Comparison of ENCODE assay signal across 19 cellular contexts in genomic region chr6:165791876-165792437, GRCh38.
DNase-seq lines count a peak whose midpoint lies in the region; ATAC-seq and TF ChIP-seq lines count a peak whose summit lies in the region.
"Had no signal": no experiment of that assay in that cellular context is flagged by ENCODE, and none has a peak within 500 bp of the region (broad histone marks: within the 10 kb centered on the region; RNA-seq: fewer than 3 reads in every experiment).

No MANE protein-coding gene starts in this region.

- H3K23ac ChIP-seq in IMR-90 (ENCODE audit: low read depth, low read length), result no peak overlapping the region

- H2BK20ac ChIP-seq in IMR-90 (ENCODE audit: low read depth, low read length), result no peak overlapping the region

- H3K36me3 ChIP-seq in IMR-90 (ENCODE audit: control insufficient read depth, insufficient read depth, low read length), result peaks cover 5% of the 10 kb centered on the region; the same call in 1 of the 2 replicates
- no peaks in the 10 kb centered on the region for H3K36me3 ChIP-seq in lung (ENCODE audit: control insufficient read depth in 2 of 2, insufficient read depth in 2 of 2, low read length in 2 of 2)
- H3K36me3 ChIP-seq in neural progenitor cell, result no peaks in the 10 kb centered on the region
- H3K36me3 ChIP-seq in tibial nerve, result no peaks in the 10 kb centered on the region
- H3K36me3 ChIP-seq: BE2C; BLaER1 treated with 17β-estradiol and CSF1 and Interleukin-3, amounts not matched to agents 10 nM and 100 nM had no signal

- TF ChIP-seq POLR2A in IMR-90 (IDR thresholded peaks at IDR 0.05; ENCODE audit: low read depth, low read length) (no peak), tibial nerve (IDR thresholded peaks at IDR 0.05) (no peak)

- no peak overlapping the region for H3K4me3 ChIP-seq in IMR-90 (ENCODE audit: insufficient read depth, low read depth, low read length)
- no peak overlapping the region for H3K4me3 ChIP-seq in lung
- no peak overlapping the region for H3K4me3 ChIP-seq in neural progenitor cell
- H3K4me3 ChIP-seq in tibial nerve, result no peak overlapping the region
- H3K4me3 ChIP-seq: A549; BLaER1 treated with 17β-estradiol and CSF1 and Interleukin-3, amounts not matched to agents 10 nM and 100 nM had no signal

- no peak overlapping the region for H2BK15ac ChIP-seq in IMR-90 (ENCODE audit: low read depth, low read length)

- H2BK120ac ChIP-seq in IMR-90 (ENCODE audit: low read depth, low read length), result no peak overlapping the region

- H3K9me3 ChIP-seq in IMR-90 (ENCODE audit: control insufficient read depth, insufficient read depth, low read length) (no peaks in the 10 kb centered on the region), lung (ENCODE audit: control insufficient read depth in 2 of 2, insufficient read depth in 1 of 2, low read length in 1 of 2) (peaks cover 0 to 3% of the 10 kb centered on the region in 2 donors), neural progenitor cell (ENCODE audit: low read depth) (no peaks in the 10 kb centered on the region), tibial nerve (no peaks in the 10 kb centered on the region)
- H3K9me3 ChIP-seq: A549; BE2C; BLaER1 treated with 17β-estradiol and CSF1 and Interleukin-3, amounts not matched to agents 10 nM and 100 nM had no signal

- no peak overlapping the region for H3K4ac ChIP-seq in IMR-90 (ENCODE audit: low read depth, low read length)

- H2BK5ac ChIP-seq in IMR-90 (ENCODE audit: low read depth, low read length, poor library complexity, severe bottlenecking), result no peak overlapping the region

- H3K4me2 ChIP-seq in IMR-90 (ENCODE audit: low read depth, low read length), result no peak overlapping the region
- H3K4me2 ChIP-seq in neural progenitor cell, result no peak overlapping the region
- H3K4me2 ChIP-seq: A549; BLaER1 treated with 17β-estradiol and CSF1 and Interleukin-3, amounts not matched to agents 10 nM and 100 nM had no signal

- no peak overlapping the region for H3K4me3 Mint-ChIP-seq in neural progenitor cell
- H3K4me3 Mint-ChIP-seq: CD14-positive monocyte; CD4-positive, alpha-beta T cell; H9 had no signal

- no peak for TF ChIP-seq EP300 in tibial nerve (IDR thresholded peaks at IDR 0.05)

- dilution Hi-C loops in IMR-90 (cut with HindIII; ENCODE audit: low sequenced_read_pairs, unreplicated experiment), result no loop called here

- H3K56ac ChIP-seq in IMR-90 (ENCODE audit: extremely low read depth, insufficient read depth, low read length), result no peak overlapping the region

- intact Hi-C loops in Right ventricle myocardium inferior (cut with DNase I) (no loop called here), left cardiac atrium (cut with DNase I) (no loop called here), IMR-90 (cut with micrococcal nuclease) (no loop called here)

- H3K36me3 Mint-ChIP-seq in neural progenitor cell, result no peaks in the 10 kb centered on the region
- H3K36me3 Mint-ChIP-seq: CD14-positive monocyte; CD8-positive, alpha-beta memory T cell had no signal

- no peaks in the 10 kb centered on the region for H3K79me1 ChIP-seq in IMR-90 (ENCODE audit: low read depth in 1 of 2, low read length in 2 of 2)

- H3K9me1 ChIP-seq in IMR-90 (ENCODE audit: insufficient read depth, low read length), result peaks cover 5% of the 10 kb centered on the region; the same call in 1 of the 2 replicates

- no peaks in the 10 kb centered on the region for H3F3A ChIP-seq in neural progenitor cell (ENCODE audit: low read depth)

- no peak for TF ChIP-seq RAD21 in IMR-90 (IDR thresholded peaks at IDR 0.05; ENCODE audit: low read length)

- no peak overlapping the region for H3K18ac ChIP-seq in IMR-90 (ENCODE audit: low read depth, low read length)

- peaks cover 4% of the 10 kb centered on the region for H3K4me1 Mint-ChIP-seq in neural progenitor cell
- H3K4me1 Mint-ChIP-seq: CD14-positive monocyte; CD8-positive, alpha-beta memory T cell; H9 had no signal

- no peaks in the 10 kb centered on the region for H3K9me3 Mint-ChIP-seq in neural progenitor cell
- H3K9me3 Mint-ChIP-seq: CD4-positive, alpha-beta T cell; CD8-positive, alpha-beta memory T cell; H9 had no signal

- no peak overlapping the region for H4K8ac ChIP-seq in IMR-90 (ENCODE audit: low read depth in 2 of 2, low read length in 2 of 2)

- no peaks in the 10 kb centered on the region for H3K27me3 ChIP-seq in IMR-90 (ENCODE audit: control insufficient read depth, insufficient read depth, low read length)
- H3K27me3 ChIP-seq in lung (ENCODE audit: control insufficient read depth, insufficient read depth), result no peaks in the 10 kb centered on the region
- H3K27me3 ChIP-seq in neural progenitor cell, result no peaks in the 10 kb centered on the region
- no peaks in the 10 kb centered on the region for H3K27me3 ChIP-seq in tibial nerve
- H3K27me3 ChIP-seq: BE2C; BLaER1 treated with 17β-estradiol and CSF1 and Interleukin-3, amounts not matched to agents 10 nM and 100 nM had no signal

- H4K5ac ChIP-seq in IMR-90 (ENCODE audit: low read depth, low read length), result no peak overlapping the region

- H4K91ac ChIP-seq in IMR-90 (ENCODE audit: insufficient read depth, low read depth, low read length), result no peak overlapping the region

- H3K79me2 ChIP-seq in neural progenitor cell (ENCODE audit: low read depth), result no peaks in the 10 kb centered on the region

- no peaks in the 10 kb centered on the region for H3K4me1 ChIP-seq in IMR-90 (ENCODE audit: control insufficient read depth, insufficient read depth, low read length)
- no peaks in the 10 kb centered on the region for H3K4me1 ChIP-seq in lung (ENCODE audit: control insufficient read depth in 2 of 2, insufficient read depth in 2 of 2, low read length in 2 of 2)
- H3K4me1 ChIP-seq in neural progenitor cell, result no peaks in the 10 kb centered on the region
- H3K4me1 ChIP-seq in tibial nerve, result no peaks in the 10 kb centered on the region
- H3K4me1 ChIP-seq: A549, BE2C had no signal

- TF ChIP-seq CTCF in IMR-90 (conservative IDR thresholded peaks at IDR 0.05; ENCODE audit: low read depth, low read length), result no peak
- no peak for TF ChIP-seq CTCF in lung (IDR thresholded peaks at IDR 0.05; ENCODE audit: control extremely low read depth, extremely low read depth)
- TF ChIP-seq CTCF in neural progenitor cell (IDR thresholded peaks at IDR 0.05), result no peak
- TF ChIP-seq CTCF in tibial nerve (IDR thresholded peaks at IDR 0.05), result no peak

- H3K27ac ChIP-seq in IMR-90 (ENCODE audit: insufficient read depth, low read length), result no peak overlapping the region
- H3K27ac ChIP-seq in lung (ENCODE audit: low read depth in 1 of 2, low read length in 1 of 2), result no peak overlapping the region
- H3K27ac ChIP-seq in neural progenitor cell, result no peak overlapping the region
- no peak overlapping the region for H3K27ac ChIP-seq in tibial nerve
- H3K27ac ChIP-seq: A549; BLaER1 treated with 17β-estradiol and CSF1 and Interleukin-3, amounts not matched to agents 10 nM and 100 nM had no signal

- peak overlapping the region; percentile 84 for H2AK9ac ChIP-seq in IMR-90 (replicated peaks; ENCODE audit: low read depth, low read length, poor library complexity)

- no peak overlapping the region for H3K27ac Mint-ChIP-seq in neural progenitor cell
- H3K27ac Mint-ChIP-seq: CD14-positive monocyte; CD4-positive, alpha-beta T cell; CD8-positive, alpha-beta memory T cell; H9 had no signal

- in situ Hi-C loops in IMR-90 (cut with MboI; ENCODE audit: low sequenced_read_pairs), result no loop called here

- H2AFZ ChIP-seq in IMR-90 (replicated peaks; ENCODE audit: low read length, poor library complexity), result peak overlapping the region; percentile 58
- no peak overlapping the region for H2AFZ ChIP-seq in neural progenitor cell (replicated peaks)

- POLR2A ChIA-PET in IMR-90 (lab: Charles Lee; ENCODE audit: unreplicated experiment), result no interaction called here

- H3K9ac ChIP-seq in IMR-90 (ENCODE audit: low read depth, low read length) (no peak overlapping the region), neural progenitor cell (no peak overlapping the region)
- H3K9ac ChIP-seq: BLaER1 treated with 17β-estradiol and CSF1 and Interleukin-3, amounts not matched to agents 10 nM and 100 nM had no signal

- H3K27me3 Mint-ChIP-seq in neural progenitor cell (ENCODE audit: insufficient read depth, low read depth), result peaks cover 3% of the 10 kb centered on the region

- no peak overlapping the region for H2AK5ac ChIP-seq in IMR-90 (ENCODE audit: low read depth, low read length)

- H3K14ac ChIP-seq in IMR-90 (replicated peaks; ENCODE audit: low read depth, low read length), result no peak overlapping the region

- 88% methylated on average over 16 of the region's 24 CpGs; no CpG with 5 or more reads in 1 of the 2 experiments for WGBS in IMR-90 (ENCODE audit: extremely low coverage in 2 of 2, insufficient read length in 1 of 2), 2 experiments
- WGBS in lung, 2 donors, result 95 to 96% methylated on average over 24 of the region's 24 CpGs
- WGBS in tibial nerve, 2 donors, result 96 to 97% methylated on average over 20 to 24 of the region's 24 CpGs

- CTCF ChIA-PET in IMR-90 (lab: Yijun Ruan, JAX), result no interaction called here

- H4K20me1 ChIP-seq in IMR-90 (ENCODE audit: insufficient read depth, low read length) (no peaks in the 10 kb centered on the region), neural progenitor cell (ENCODE audit: low read depth) (no peaks in the 10 kb centered on the region)
- H4K20me1 ChIP-seq: BLaER1 treated with 17β-estradiol and CSF1 and Interleukin-3, amounts not matched to agents 10 nM and 100 nM had no signal

- no TSS peak for BruUV-seq in IMR-90 (replicated peaks; lab: Mats Ljungman, UMichigan)

- peak; percentile 48 for DNase-seq in Right ventricle myocardium inferior (ENCODE audit: missing footprints)
- DNase-seq in left cardiac atrium, result no peak
- no peak for DNase-seq in IMR-90
- DNase-seq in lung (ENCODE audit: low spot score), result peak; percentile 25
- no peak for DNase-seq in neural progenitor cell (ENCODE audit: low spot score)
- DNase-seq in tibial nerve (ENCODE audit: low spot score in 2 of 2), result no peak
- DNase-seq: 8988T; ACHN; AML-193; BE2C; CD4-positive, alpha-beta T cell; CD8-positive, alpha-beta memory T cell; DMS 273 treated with DMSO at 0.1 percent for 48 hours; DND-41; H9 had no signal

- ATAC-seq in Right ventricle myocardium inferior, result no peak
- ATAC-seq in left cardiac atrium, result no peak
- ATAC-seq in IMR-90 (ENCODE audit: low read depth), result no peak
- ATAC-seq in lung (ENCODE audit: insufficient read depth, low FRiP score), result no peak
- ATAC-seq: A549, HCT116 had no signal

TF ChIP-seq in IMR-90, 13 proteins besides CTCF, POLR2A, EP300 and RAD21 (continues in another document):
- TF ChIP-seq FOS (IDR thresholded peaks at IDR 0.05; ENCODE audit: low read depth, low read length) (no peak), RCOR1 (IDR thresholded peaks at IDR 0.05; ENCODE audit: insufficient replicate concordance, low read length) (no peak), MAZ (IDR thresholded peaks at IDR 0.05; ENCODE audit: borderline replicate concordance, low read depth, low read length) (no peak), MXI1 (IDR thresholded peaks at IDR 0.05; ENCODE audit: borderline replicate concordance, low read depth, low read length) (no peak)

Comparison
In these comparisons a context has a peak if more than half of its experiments do, and no peak if none do; other contexts are left out.
1. DNase-seq: peak in Right ventricle myocardium inferior (single experiment) and lung (single experiment); none in left cardiac atrium (single experiment), IMR-90 (single experiment), neural progenitor cell (single experiment) and tibial nerve (0 of 2).